Comparison of ENCODE assay signal across 13 cellular contexts in genomic region chr12:96441811-96442210, GRCh38. TPM values are rescaled to one million over a fixed set of nuclear protein-coding genes. Genes with fewer than 3 reads are reported as not detected.
"Had no signal": no experiment of that assay in that cellular context is flagged by ENCODE, and none has a peak within 500 bp of the region (broad histone marks: within the 10 kb centered on the region; RNA-seq: fewer than 3 reads in every experiment).

No MANE protein-coding gene starts in this region.

- H3K36me3 Mint-ChIP-seq: T-cell had no signal

- H3K27me3 Mint-ChIP-seq: T-cell had no signal

- H3K27ac Mint-ChIP-seq: nephron progenitor cell had no signal

- H3K4me3 Mint-ChIP-seq: nephron progenitor cell, T-cell had no signal

- H3K9me3 ChIP-seq: ascending aorta, colonic mucosa, heart left ventricle, mucosa of descending colon, psoas muscle, spleen, upper lobe of right lung had no signal

- DNase-seq: activated T-cell treated with anti-CD3 and anti-CD28 coated beads, Interleukin-2, amount 50 U/mL, for 48 hours; colonic mucosa; heart left ventricle; mucosa of descending colon; nephron progenitor cell; psoas muscle; spleen; stimulated activated CD4-positive, alpha-beta T cell treated with anti-CD3 and anti-CD28 coated beads, Interleukin-1b, Interleukin-23, amount 100 ng/mL, for 48 hours; stimulated activated naive CD4-positive, alpha-beta T cell treated with Interleukin-2 at 50 U/mL for 16 hours; upper lobe of right lung had no signal

- ATAC-seq: heart left ventricle, mucosa of descending colon, psoas muscle, sciatic nerve, T-cell, upper lobe of right lung had no signal

- H3K9me3 Mint-ChIP-seq: T-cell had no signal

RNA-seq across cellular contexts. Expression of gene CFAP54, which starts 47.6 kb away (rescaled TPM):
- total RNA-seq: ascending aorta had no signal
